9 cellular contexts compared by ENCODE assay signal in the genomic region with DNA sequence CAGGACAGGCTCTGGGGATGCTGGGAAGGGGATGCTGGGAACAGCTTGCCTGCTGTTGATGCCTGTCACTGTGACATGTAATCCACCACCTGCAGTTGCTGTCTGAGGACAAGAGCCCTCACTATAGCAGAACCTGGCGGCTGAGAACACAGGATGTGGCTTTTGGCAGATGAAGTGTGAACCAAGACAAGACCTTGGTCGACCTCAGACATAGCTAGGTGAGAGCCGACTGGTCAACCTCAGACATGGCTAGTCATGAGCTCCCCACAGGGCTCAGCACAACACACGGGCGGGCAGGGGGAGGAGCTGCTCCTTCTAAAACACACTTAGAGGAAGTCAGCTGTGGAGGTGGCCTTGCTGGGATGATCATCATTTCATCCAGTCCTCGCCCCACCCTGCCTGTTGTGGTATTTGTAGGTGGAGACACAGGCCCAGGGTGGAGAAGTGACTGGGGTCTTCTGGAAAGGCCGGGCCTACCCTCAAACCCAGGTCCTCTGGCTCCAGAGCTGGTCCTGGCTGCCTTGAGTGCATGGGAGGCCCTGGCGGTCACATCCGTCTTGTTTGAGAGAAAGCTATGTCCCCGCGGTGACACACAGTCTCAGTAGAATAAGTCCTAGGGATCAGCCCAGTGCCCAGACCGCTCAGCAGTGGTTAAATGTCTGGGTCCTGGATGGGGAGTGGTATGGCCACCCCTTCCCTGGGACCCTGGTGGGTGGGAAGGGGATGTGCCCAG. TPM values are rescaled to one million over a fixed set of nuclear protein-coding genes. Genes with fewer than 3 reads are reported as not detected.
DNase-seq lines count a peak whose midpoint lies in the region; ATAC-seq and TF ChIP-seq lines count a peak whose summit lies in the region.
"Had no signal": no experiment of that assay in that cellular context is flagged by ENCODE, and none has a peak within 500 bp of the region (broad histone marks: within the 10 kb centered on the region; RNA-seq: fewer than 3 reads in every experiment).

No MANE protein-coding gene starts in this region.

- POLR2A ChIA-PET in PC-3 (lab: Charles Lee; ENCODE audit: unreplicated experiment) = no interaction called here

- intact Hi-C loops in PC-3 (cut with micrococcal nuclease) = no loop called here

- TF ChIP-seq CTCF in OCI-LY1 (IDR thresholded peaks at IDR 0.05; ENCODE audit: low read length) (no peak), thoracic aorta (IDR thresholded peaks at IDR 0.05) (no peak), PC-3 (conservative IDR thresholded peaks at IDR 0.05; ENCODE audit: low read depth, low read length) (no peak)

- H3K4me2 ChIP-seq in OCI-LY1 (ENCODE audit: low read length) (peak overlapping the region; percentile 86), PC-3 (ENCODE audit: low read length) (no peak overlapping the region)

- H3K4me3 ChIP-seq in OCI-LY1 (ENCODE audit: low read depth, low read length, poor library complexity, severe bottlenecking) (peak overlapping the region; percentile 67), mucosa of rectum (ENCODE audit: low read length in 2 of 2) (peak overlapping the region in 1 of 2 donors; percentile 22), thoracic aorta (no peak overlapping the region), PC-3 (ENCODE audit: low read length) (no peak overlapping the region)

- H3K9me3 ChIP-seq in OCI-LY1 (ENCODE audit: low read length) (no peaks in the 10 kb centered on the region), mucosa of rectum (ENCODE audit: control insufficient read depth in 2 of 2, low read length in 2 of 2) (no peaks in the 10 kb centered on the region), thoracic aorta (no peaks in the 10 kb centered on the region), PC-3 (ENCODE audit: low read length) (no peaks in the 10 kb centered on the region)

- BruUV-seq in PC-3 (replicated peaks; lab: Mats Ljungman, UMichigan) = no TSS peak

- H3K79me2 ChIP-seq in OCI-LY1 (ENCODE audit: insufficient read depth, low read length) = peaks cover 19% of the 10 kb centered on the region
- H3K79me2 ChIP-seq in PC-3 (ENCODE audit: low read length) = peaks cover 10% of the 10 kb centered on the region
- H3K79me2 ChIP-seq: parathyroid adenoma had no signal

- peak overlapping the region; percentile 69 for H3K9ac ChIP-seq in OCI-LY1 (ENCODE audit: low read length)
- H3K9ac ChIP-seq in mucosa of rectum (ENCODE audit: low read depth in 1 of 2, low read length in 2 of 2) = peak overlapping the region in 1 of 2 donors; percentile 6
- H3K9ac ChIP-seq in PC-3 (ENCODE audit: low read length) = no peak overlapping the region
- H3K9ac ChIP-seq: parathyroid adenoma had no signal

- CTCF ChIA-PET in PC-3 (lab: Charles Lee) = no interaction called here

- no peaks in the 10 kb centered on the region for H4K20me1 ChIP-seq in OCI-LY1 (ENCODE audit: insufficient read depth, low read length)
- H4K20me1 ChIP-seq in PC-3 (ENCODE audit: low read length) = no peaks in the 10 kb centered on the region

- H3F3A ChIP-seq in OCI-LY1 (ENCODE audit: insufficient read depth, low read length) = 0 out of 2 replicates have a peak, but pooled peaks cover 4% of the 10 kb centered on the region
- H3F3A ChIP-seq in PC-3 (ENCODE audit: low read length, unreplicated experiment) = no peaks in the 10 kb centered on the region

- peak; percentile 89 to 91 for DNase-seq in activated T-cell treated with anti-CD3 and anti-CD28 coated beads, Interleukin-2, amount 50 U/mL, for 48 hours
- DNase-seq in thoracic aorta (ENCODE audit: low spot score) (no peak), middle frontal gyrus (ENCODE audit: extremely low spot score, low spot score) (no peak), PC-3 (no peak)

- H3K27ac ChIP-seq in OCI-LY1 (ENCODE audit: low read depth, low read length, poor library complexity, severe bottlenecking) (peak overlapping the region; percentile 99), mucosa of rectum (ENCODE audit: low read depth in 2 of 2, low read length in 2 of 2) (peak overlapping the region; percentile 38 to 74), thoracic aorta (peak overlapping the region; percentile 45 to 54), PC-3 (ENCODE audit: low read length) (no peak overlapping the region)
- H3K27ac ChIP-seq: parathyroid adenoma had no signal

- H3K4me1 ChIP-seq in OCI-LY1 (ENCODE audit: insufficient read depth, low read length, severe bottlenecking) = peaks cover 59% of the 10 kb centered on the region
- peaks cover 18 to 41% of the 10 kb centered on the region in 2 donors for H3K4me1 ChIP-seq in mucosa of rectum (ENCODE audit: control insufficient read depth in 2 of 2, insufficient read depth in 2 of 2, low read length in 2 of 2)
- peaks cover 26 to 47% of the 10 kb centered on the region in 2 donors for H3K4me1 ChIP-seq in thoracic aorta (ENCODE audit: control insufficient read depth in 1 of 2, low read depth in 2 of 2)
- H3K4me1 ChIP-seq in PC-3 (ENCODE audit: insufficient read depth, low read length) = peaks cover 22% of the 10 kb centered on the region
- H3K4me1 ChIP-seq: parathyroid adenoma had no signal

- ATAC-seq in GM19035 (IDR thresholded peaks at IDR 0.05; ENCODE audit: unreplicated experiment) = peak; percentile 90
- peak; percentile 85 for ATAC-seq in HG03060 (IDR thresholded peaks at IDR 0.05; ENCODE audit: low read depth, unreplicated experiment)
- ATAC-seq in thoracic aorta (ENCODE audit: insufficient number of reproducible peaks, low FRiP score, low read depth) = no peak
- ATAC-seq in PC-3 = no peak

- no peak overlapping the region for H2AFZ ChIP-seq in OCI-LY1 (ENCODE audit: low read length)
- H2AFZ ChIP-seq in PC-3 (ENCODE audit: low read length) = no peak overlapping the region
- H2AFZ ChIP-seq: parathyroid adenoma had no signal

- H3K9me2 ChIP-seq in OCI-LY1 (ENCODE audit: low read depth, low read length) (no peaks in the 10 kb centered on the region), PC-3 (replicated peaks; ENCODE audit: low read length) (no peaks in the 10 kb centered on the region)

- H3K36me3 ChIP-seq in OCI-LY1 (ENCODE audit: insufficient read depth, low read length) = peaks cover 49% of the 10 kb centered on the region
- no peaks in the 10 kb centered on the region for H3K36me3 ChIP-seq in mucosa of rectum (ENCODE audit: control insufficient read depth in 2 of 2, insufficient read depth in 2 of 2, low read length in 2 of 2)
- no peaks in the 10 kb centered on the region for H3K36me3 ChIP-seq in thoracic aorta
- no peaks in the 10 kb centered on the region for H3K36me3 ChIP-seq in PC-3 (ENCODE audit: low read depth, low read length)

- no peaks in the 10 kb centered on the region for H3K27me3 ChIP-seq in OCI-LY1 (ENCODE audit: insufficient read depth, low read length)
- peaks cover 0 to 3% of the 10 kb centered on the region in 2 donors for H3K27me3 ChIP-seq in mucosa of rectum (ENCODE audit: control insufficient read depth in 2 of 2, insufficient read depth in 2 of 2, low read length in 2 of 2)
- no peaks in the 10 kb centered on the region for H3K27me3 ChIP-seq in thoracic aorta (replicated peaks; ENCODE audit: insufficient read depth)
- H3K27me3 ChIP-seq in PC-3 (ENCODE audit: low read length) = no peaks in the 10 kb centered on the region

RNA-seq across cellular contexts. Expression of a gene that starts 6.1 kb away (rescaled TPM):
- total RNA-seq in thoracic aorta (10 to 100 TPM in 1 of 2 donors, 1 to 10 TPM in 1; 7.0 to 21.4 TPM), PC-3 (2014; rRNA removed) (12.7 and 13.4 TPM in 2 replicates)

RNA-seq across cellular contexts. Expression of a gene that starts 31.5 kb away (rescaled TPM):
- total RNA-seq in thoracic aorta = 100 to 1,000 TPM in 1 of 2 donors, 10 to 100 TPM in 1; 46.3 to 103 TPM
- total RNA-seq in PC-3 (2014; rRNA removed) = 68.6 and 86.0 TPM in 2 replicates

Comparison
In these comparisons a context has a peak if more than half of its experiments do, and no peak if none do; other contexts are left out.
1. ATAC-seq: peak in GM19035 (single experiment) and HG03060 (single experiment); none in thoracic aorta (single experiment) and PC-3 (single experiment).
2. DNase-seq: peak in activated T-cell treated with anti-CD3 and anti-CD28 coated beads, Interleukin-2, amount 50 U/mL, for 48 hours (2 of 2); none in thoracic aorta (single experiment), middle frontal gyrus (single experiment) and PC-3 (single experiment).